In the genomic region with DNA sequence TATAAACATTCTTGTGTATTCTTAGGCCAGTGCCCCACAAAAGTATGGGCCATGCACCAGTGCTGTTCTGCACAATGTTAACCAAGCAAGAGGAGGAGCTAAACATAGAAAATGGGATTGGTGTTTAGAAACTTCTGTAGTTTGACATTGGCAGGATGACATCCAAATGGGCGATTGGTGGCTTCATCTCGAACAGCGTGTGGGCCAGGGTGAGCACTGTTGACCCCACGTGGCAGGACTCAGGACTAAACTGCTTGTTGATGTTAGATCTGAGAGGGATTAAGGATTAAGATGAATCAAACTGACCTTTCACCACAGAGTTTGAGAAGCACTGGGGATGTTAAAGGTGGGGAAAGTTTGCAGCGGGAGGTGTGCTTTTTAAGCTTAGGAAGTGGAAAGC, we compare ENCODE assay signal across 15 cellular contexts. TPM values are rescaled to one million over a fixed set of nuclear protein-coding genes. Genes with fewer than 3 reads are reported as not detected.
DNase-seq lines count a peak whose midpoint lies in the region; ATAC-seq and TF ChIP-seq lines count a peak whose summit lies in the region.
"Had no signal": no experiment of that assay in that cellular context is flagged by ENCODE, and none has a peak within 500 bp of the region (broad histone marks: within the 10 kb centered on the region; RNA-seq: fewer than 3 reads in every experiment).

No MANE protein-coding gene starts in this region.

- DNase-seq in CD14-positive monocyte (ENCODE audit: low spot score), result no peak
- DNase-seq in MM.1S, result no peak
- no peak for DNase-seq in central memory CD8-positive, alpha-beta T cell (ENCODE audit: low spot score in 2 of 2)
- no peak for DNase-seq in nephron progenitor cell
- no peak for DNase-seq in SHP77 treated with DMSO at 0.1 percent for 48 hours (lab: John Stamatoyannopoulos, UW)
- DNase-seq in EL, result no peak
- no peak for DNase-seq in germinal center (ENCODE audit: low spot score)
- no peak for DNase-seq in stimulated activated CD4-positive, alpha-beta T cell treated with anti-CD3 and anti-CD28 coated beads, Interleukin-2, amount 100 ng/mL, for 24 hours
- DNase-seq: foreskin keratinocyte; NCI-H1048; nucleus accumbens; stimulated activated CD4-positive, alpha-beta T cell treated with anti-CD3 and anti-CD28 coated beads, Interleukin-1b, Interleukin-23, amount 100 ng/mL, for 48 hours; stimulated activated naive CD4-positive, alpha-beta T cell treated with Interleukin-2 at 50 U/mL for 16 hours had no signal

- intact Hi-C loops in CD14-positive monocyte (cut with micrococcal nuclease), result loop anchor here in 1 of 2 donors (5.0 to 10.0 kb wide), 2 partner anchors 36 to 58 kb away; no protein-coding TSS in a partner anchor

- H3K4me2 ChIP-seq in MM.1S (ENCODE audit: low read depth, low read length), result no peak overlapping the region

- no peaks in the 10 kb centered on the region for H3K9me3 ChIP-seq in MM.1S (replicated peaks; ENCODE audit: insufficient read depth, low read length)

- no peak overlapping the region for H2AFZ ChIP-seq in MM.1S (ENCODE audit: low read length)

- peaks cover 48% of the 10 kb centered on the region for H3K4me1 ChIP-seq in MM.1S (ENCODE audit: low read length)

- H3K4me3 ChIP-seq in MM.1S (ENCODE audit: low read length), result no peak overlapping the region

- H3K9ac ChIP-seq in MM.1S (ENCODE audit: low read length), result no peak overlapping the region

- H3K9me2 ChIP-seq in MM.1S (replicated peaks; ENCODE audit: insufficient read depth, low read length), result no peaks in the 10 kb centered on the region

- H3K36me3 ChIP-seq in MM.1S (replicated peaks; ENCODE audit: insufficient read depth, low read length), result no peaks in the 10 kb centered on the region

- H3K79me2 ChIP-seq in MM.1S (ENCODE audit: low read length), result peaks cover 81% of the 10 kb centered on the region

- no peak for TF ChIP-seq CTCF in CD14-positive monocyte (IDR thresholded peaks at IDR 0.05)
- no peak for TF ChIP-seq CTCF in MM.1S (IDR thresholded peaks at IDR 0.05; ENCODE audit: low read length)
- no peak for TF ChIP-seq CTCF in nephron progenitor cell (IDR thresholded peaks at IDR 0.05)

- H3K9me3 Mint-ChIP-seq in CD14-positive monocyte, result no peaks in the 10 kb centered on the region
- no peaks in the 10 kb centered on the region for H3K9me3 Mint-ChIP-seq in central memory CD8-positive, alpha-beta T cell
- H3K9me3 Mint-ChIP-seq in nephron progenitor cell, result no peaks in the 10 kb centered on the region
- H3K9me3 Mint-ChIP-seq: activated naive CD4-positive, alpha-beta T cell treated with anti-CD3 and anti-CD28 coated beads, Interleukin-2, amount 50 U/mL, for 24 hours had no signal

- peaks cover 88% of the 10 kb centered on the region for H3K4me1 Mint-ChIP-seq in CD14-positive monocyte
- H3K4me1 Mint-ChIP-seq in central memory CD8-positive, alpha-beta T cell, result peaks cover 57% of the 10 kb centered on the region
- H3K4me1 Mint-ChIP-seq in nephron progenitor cell, result peaks cover 64% of the 10 kb centered on the region

- H3K27me3 ChIP-seq in MM.1S (replicated peaks; ENCODE audit: insufficient read depth, low read length), result no peaks in the 10 kb centered on the region
- H3K27me3 ChIP-seq: foreskin keratinocyte had no signal

- no peak overlapping the region for H3K4me3 Mint-ChIP-seq in CD14-positive monocyte
- H3K4me3 Mint-ChIP-seq in central memory CD8-positive, alpha-beta T cell, result peak overlapping the region; percentile 44
- no peak overlapping the region for H3K4me3 Mint-ChIP-seq in nephron progenitor cell

- no peaks in the 10 kb centered on the region for H4K20me1 ChIP-seq in MM.1S (ENCODE audit: insufficient read depth, low read length)

- H3K27ac ChIP-seq in MM.1S (ENCODE audit: low read length), result peak overlapping the region; percentile 90; the same call in 1 of the 2 replicates
- H3K27ac ChIP-seq: C4-2B, foreskin keratinocyte had no signal

- H3K27ac Mint-ChIP-seq in CD14-positive monocyte (peak overlapping the region; percentile 93 to 99 (median 98)), nephron progenitor cell (peak overlapping the region; percentile 11)
- H3K27ac Mint-ChIP-seq in central memory CD8-positive, alpha-beta T cell (ENCODE audit: low read depth), result peak overlapping the region; percentile 83
- H3K27ac Mint-ChIP-seq: activated naive CD4-positive, alpha-beta T cell treated with anti-CD3 and anti-CD28 coated beads, Interleukin-2, amount 50 U/mL, for 24 hours had no signal

- H3F3A ChIP-seq in MM.1S (ENCODE audit: insufficient read depth, low read length), result peaks cover 36% of the 10 kb centered on the region

- H3K36me3 Mint-ChIP-seq in CD14-positive monocyte (peaks cover 12 to 29% of the 10 kb centered on the region in 2 donors), nephron progenitor cell (ENCODE audit: low read depth) (peaks cover 13% of the 10 kb centered on the region)
- peaks cover 12% of the 10 kb centered on the region for H3K36me3 Mint-ChIP-seq in central memory CD8-positive, alpha-beta T cell (ENCODE audit: insufficient read depth)
- H3K36me3 Mint-ChIP-seq: activated naive CD4-positive, alpha-beta T cell treated with anti-CD3 and anti-CD28 coated beads, Interleukin-2, amount 50 U/mL, for 24 hours had no signal

- H3K27me3 Mint-ChIP-seq in CD14-positive monocyte (ENCODE audit: low read depth in 3 of 3) (peaks cover 0 to 2% (median 2%) of the 10 kb centered on the region in 3 donors), nephron progenitor cell (ENCODE audit: low read depth, poor library complexity) (peaks cover 3% of the 10 kb centered on the region)
- no peaks in the 10 kb centered on the region for H3K27me3 Mint-ChIP-seq in central memory CD8-positive, alpha-beta T cell
- H3K27me3 Mint-ChIP-seq: activated naive CD4-positive, alpha-beta T cell treated with anti-CD3 and anti-CD28 coated beads, Interleukin-2, amount 50 U/mL, for 24 hours had no signal

- ATAC-seq in central memory CD8-positive, alpha-beta T cell (replicated peaks; ENCODE audit: extremely low read depth, poor library complexity, severe bottlenecking), result no peak
- ATAC-seq: foreskin keratinocyte had no signal

RNA-seq across cellular contexts. Expression of a gene that starts 31.9 kb away (rescaled TPM):
- 1 to 10 TPM; 3.4 to 4.8 TPM for polyA plus RNA-seq in CD14-positive monocyte

Comparison
In these comparisons a context has a peak if more than half of its experiments do, and no peak if none do; other contexts are left out.
1. H3K27ac Mint-ChIP-seq: peak in every context shown above with its lines; median percentile 98 in CD14-positive monocyte; 83 in central memory CD8-positive, alpha-beta T cell; 11 in nephron progenitor cell.